1 cellular context compared by ENCODE assay signal in the genomic region with DNA sequence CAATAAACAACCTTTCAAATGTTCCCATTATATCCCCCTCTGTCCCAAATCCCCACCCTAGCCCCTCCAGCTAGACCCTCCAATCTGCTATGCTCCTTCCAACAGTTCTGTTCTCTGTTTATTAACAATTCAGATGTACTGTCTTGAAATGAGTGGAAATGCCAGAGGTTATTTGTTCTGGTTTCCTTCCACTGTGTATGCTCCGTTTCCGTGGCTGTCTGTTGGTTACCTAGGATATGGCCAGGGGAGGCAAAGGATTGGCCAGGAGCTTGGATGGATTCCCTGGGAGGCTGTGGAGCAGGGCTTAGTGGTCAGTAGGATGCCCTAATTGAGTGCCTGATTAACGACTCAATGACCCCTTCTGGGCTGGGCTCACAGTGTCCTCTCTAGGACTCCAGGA.
TF ChIP-seq lines count a peak whose summit lies in the region.

No MANE protein-coding gene starts in this region.

TF ChIP-seq in K562, 482 proteins besides CTCF, POLR2A, EP300 and RAD21 (continued from another document):
- TF ChIP-seq, protein P1, sequence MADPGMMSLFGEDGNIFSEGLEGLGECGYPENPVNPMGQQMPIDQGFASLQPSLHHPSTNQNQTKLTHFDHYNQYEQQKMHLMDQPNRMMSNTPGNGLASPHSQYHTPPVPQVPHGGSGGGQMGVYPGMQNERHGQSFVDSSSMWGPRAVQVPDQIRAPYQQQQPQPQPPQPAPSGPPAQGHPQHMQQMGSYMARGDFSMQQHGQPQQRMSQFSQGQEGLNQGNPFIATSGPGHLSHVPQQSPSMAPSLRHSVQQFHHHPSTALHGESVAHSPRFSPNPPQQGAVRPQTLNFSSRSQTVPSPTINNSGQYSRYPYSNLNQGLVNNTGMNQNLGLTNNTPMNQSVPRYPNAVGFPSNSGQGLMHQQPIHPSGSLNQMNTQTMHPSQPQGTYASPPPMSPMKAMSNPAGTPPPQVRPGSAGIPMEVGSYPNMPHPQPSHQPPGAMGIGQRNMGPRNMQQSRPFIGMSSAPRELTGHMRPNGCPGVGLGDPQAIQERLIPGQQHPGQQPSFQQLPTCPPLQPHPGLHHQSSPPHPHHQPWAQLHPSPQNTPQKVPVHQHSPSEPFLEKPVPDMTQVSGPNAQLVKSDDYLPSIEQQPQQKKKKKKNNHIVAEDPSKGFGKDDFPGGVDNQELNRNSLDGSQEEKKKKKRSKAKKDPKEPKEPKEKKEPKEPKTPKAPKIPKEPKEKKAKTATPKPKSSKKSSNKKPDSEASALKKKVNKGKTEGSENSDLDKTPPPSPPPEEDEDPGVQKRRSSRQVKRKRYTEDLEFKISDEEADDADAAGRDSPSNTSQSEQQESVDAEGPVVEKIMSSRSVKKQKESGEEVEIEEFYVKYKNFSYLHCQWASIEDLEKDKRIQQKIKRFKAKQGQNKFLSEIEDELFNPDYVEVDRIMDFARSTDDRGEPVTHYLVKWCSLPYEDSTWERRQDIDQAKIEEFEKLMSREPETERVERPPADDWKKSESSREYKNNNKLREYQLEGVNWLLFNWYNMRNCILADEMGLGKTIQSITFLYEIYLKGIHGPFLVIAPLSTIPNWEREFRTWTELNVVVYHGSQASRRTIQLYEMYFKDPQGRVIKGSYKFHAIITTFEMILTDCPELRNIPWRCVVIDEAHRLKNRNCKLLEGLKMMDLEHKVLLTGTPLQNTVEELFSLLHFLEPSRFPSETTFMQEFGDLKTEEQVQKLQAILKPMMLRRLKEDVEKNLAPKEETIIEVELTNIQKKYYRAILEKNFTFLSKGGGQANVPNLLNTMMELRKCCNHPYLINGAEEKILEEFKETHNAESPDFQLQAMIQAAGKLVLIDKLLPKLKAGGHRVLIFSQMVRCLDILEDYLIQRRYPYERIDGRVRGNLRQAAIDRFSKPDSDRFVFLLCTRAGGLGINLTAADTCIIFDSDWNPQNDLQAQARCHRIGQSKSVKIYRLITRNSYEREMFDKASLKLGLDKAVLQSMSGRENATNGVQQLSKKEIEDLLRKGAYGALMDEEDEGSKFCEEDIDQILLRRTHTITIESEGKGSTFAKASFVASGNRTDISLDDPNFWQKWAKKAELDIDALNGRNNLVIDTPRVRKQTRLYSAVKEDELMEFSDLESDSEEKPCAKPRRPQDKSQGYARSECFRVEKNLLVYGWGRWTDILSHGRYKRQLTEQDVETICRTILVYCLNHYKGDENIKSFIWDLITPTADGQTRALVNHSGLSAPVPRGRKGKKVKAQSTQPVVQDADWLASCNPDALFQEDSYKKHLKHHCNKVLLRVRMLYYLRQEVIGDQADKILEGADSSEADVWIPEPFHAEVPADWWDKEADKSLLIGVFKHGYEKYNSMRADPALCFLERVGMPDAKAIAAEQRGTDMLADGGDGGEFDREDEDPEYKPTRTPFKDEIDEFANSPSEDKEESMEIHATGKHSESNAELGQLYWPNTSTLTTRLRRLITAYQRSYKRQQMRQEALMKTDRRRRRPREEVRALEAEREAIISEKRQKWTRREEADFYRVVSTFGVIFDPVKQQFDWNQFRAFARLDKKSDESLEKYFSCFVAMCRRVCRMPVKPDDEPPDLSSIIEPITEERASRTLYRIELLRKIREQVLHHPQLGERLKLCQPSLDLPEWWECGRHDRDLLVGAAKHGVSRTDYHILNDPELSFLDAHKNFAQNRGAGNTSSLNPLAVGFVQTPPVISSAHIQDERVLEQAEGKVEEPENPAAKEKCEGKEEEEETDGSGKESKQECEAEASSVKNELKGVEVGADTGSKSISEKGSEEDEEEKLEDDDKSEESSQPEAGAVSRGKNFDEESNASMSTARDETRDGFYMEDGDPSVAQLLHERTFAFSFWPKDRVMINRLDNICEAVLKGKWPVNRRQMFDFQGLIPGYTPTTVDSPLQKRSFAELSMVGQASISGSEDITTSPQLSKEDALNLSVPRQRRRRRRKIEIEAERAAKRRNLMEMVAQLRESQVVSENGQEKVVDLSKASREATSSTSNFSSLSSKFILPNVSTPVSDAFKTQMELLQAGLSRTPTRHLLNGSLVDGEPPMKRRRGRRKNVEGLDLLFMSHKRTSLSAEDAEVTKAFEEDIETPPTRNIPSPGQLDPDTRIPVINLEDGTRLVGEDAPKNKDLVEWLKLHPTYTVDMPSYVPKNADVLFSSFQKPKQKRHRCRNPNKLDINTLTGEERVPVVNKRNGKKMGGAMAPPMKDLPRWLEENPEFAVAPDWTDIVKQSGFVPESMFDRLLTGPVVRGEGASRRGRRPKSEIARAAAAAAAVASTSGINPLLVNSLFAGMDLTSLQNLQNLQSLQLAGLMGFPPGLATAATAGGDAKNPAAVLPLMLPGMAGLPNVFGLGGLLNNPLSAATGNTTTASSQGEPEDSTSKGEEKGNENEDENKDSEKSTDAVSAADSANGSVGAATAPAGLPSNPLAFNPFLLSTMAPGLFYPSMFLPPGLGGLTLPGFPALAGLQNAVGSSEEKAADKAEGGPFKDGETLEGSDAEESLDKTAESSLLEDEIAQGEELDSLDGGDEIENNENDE (IDR thresholded peaks at IDR 0.05; ENCODE audit: low read depth, low read length): no peak
- TF ChIP-seq PHF21A (IDR thresholded peaks at IDR 0.05; ENCODE audit: borderline replicate concordance, low read depth) (no peak), FIP1L1 (IDR thresholded peaks at IDR 0.05; ENCODE audit: low read depth, low read length, poor library complexity, severe bottlenecking) (no peak), JUNB (CRISPR knock-in tag; conservative IDR thresholded peaks at IDR 0.05) (no peak), BRCA1 (IDR thresholded peaks at IDR 0.05) (no peak), BRCA1 (CRISPR knock-in tag; IDR thresholded peaks at IDR 0.05) (no peak), ZNF253 (CRISPR knock-in tag; conservative IDR thresholded peaks at IDR 0.05) (no peak)
- TF ChIP-seq, protein P2, sequence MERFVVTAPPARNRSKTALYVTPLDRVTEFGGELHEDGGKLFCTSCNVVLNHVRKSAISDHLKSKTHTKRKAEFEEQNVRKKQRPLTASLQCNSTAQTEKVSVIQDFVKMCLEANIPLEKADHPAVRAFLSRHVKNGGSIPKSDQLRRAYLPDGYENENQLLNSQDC (CRISPR knock-in tag; IDR thresholded peaks at IDR 0.05): no peak
- TF ChIP-seq, protein P3, sequence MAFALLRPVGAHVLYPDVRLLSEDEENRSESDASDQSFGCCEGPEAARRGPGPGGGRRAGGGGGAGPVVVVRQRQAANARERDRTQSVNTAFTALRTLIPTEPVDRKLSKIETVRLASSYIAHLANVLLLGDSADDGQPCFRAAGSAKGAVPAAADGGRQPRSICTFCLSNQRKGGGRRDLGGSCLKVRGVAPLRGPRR (CRISPR knock-in tag; IDR thresholded peaks at IDR 0.05): no peak
